Comparison of ENCODE assay signal across 1 cellular context in genomic region chr7:2665359-2665791, GRCh38.
TF ChIP-seq lines count a peak whose summit lies in the region.

No MANE protein-coding gene starts in this region.

TF ChIP-seq in SK-N-SH treated with all-trans-retinoic acid at 6 μM for 48 hours, 23 proteins besides CTCF, POLR2A, EP300 and RAD21 (continued from another document):
- TF ChIP-seq, protein P1, sequence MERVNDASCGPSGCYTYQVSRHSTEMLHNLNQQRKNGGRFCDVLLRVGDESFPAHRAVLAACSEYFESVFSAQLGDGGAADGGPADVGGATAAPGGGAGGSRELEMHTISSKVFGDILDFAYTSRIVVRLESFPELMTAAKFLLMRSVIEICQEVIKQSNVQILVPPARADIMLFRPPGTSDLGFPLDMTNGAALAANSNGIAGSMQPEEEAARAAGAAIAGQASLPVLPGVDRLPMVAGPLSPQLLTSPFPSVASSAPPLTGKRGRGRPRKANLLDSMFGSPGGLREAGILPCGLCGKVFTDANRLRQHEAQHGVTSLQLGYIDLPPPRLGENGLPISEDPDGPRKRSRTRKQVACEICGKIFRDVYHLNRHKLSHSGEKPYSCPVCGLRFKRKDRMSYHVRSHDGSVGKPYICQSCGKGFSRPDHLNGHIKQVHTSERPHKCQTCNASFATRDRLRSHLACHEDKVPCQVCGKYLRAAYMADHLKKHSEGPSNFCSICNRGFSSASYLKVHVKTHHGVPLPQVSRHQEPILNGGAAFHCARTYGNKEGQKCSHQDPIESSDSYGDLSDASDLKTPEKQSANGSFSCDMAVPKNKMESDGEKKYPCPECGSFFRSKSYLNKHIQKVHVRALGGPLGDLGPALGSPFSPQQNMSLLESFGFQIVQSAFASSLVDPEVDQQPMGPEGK (CRISPR knock-in tag; IDR thresholded peaks at IDR 0.05; ENCODE audit: borderline replicate concordance), result no peak
- TF ChIP-seq, protein P2, sequence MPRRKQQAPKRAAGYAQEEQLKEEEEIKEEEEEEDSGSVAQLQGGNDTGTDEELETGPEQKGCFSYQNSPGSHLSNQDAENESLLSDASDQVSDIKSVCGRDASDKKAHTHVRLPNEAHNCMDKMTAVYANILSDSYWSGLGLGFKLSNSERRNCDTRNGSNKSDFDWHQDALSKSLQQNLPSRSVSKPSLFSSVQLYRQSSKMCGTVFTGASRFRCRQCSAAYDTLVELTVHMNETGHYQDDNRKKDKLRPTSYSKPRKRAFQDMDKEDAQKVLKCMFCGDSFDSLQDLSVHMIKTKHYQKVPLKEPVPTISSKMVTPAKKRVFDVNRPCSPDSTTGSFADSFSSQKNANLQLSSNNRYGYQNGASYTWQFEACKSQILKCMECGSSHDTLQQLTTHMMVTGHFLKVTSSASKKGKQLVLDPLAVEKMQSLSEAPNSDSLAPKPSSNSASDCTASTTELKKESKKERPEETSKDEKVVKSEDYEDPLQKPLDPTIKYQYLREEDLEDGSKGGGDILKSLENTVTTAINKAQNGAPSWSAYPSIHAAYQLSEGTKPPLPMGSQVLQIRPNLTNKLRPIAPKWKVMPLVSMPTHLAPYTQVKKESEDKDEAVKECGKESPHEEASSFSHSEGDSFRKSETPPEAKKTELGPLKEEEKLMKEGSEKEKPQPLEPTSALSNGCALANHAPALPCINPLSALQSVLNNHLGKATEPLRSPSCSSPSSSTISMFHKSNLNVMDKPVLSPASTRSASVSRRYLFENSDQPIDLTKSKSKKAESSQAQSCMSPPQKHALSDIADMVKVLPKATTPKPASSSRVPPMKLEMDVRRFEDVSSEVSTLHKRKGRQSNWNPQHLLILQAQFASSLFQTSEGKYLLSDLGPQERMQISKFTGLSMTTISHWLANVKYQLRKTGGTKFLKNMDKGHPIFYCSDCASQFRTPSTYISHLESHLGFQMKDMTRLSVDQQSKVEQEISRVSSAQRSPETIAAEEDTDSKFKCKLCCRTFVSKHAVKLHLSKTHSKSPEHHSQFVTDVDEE (CRISPR knock-in tag; IDR thresholded peaks at IDR 0.05), result no peak
- no peak for TF ChIP-seq GLIS3 (CRISPR knock-in tag; IDR thresholded peaks at IDR 0.05)
- no peak for TF ChIP-seq CSRNP3 (CRISPR knock-in tag; IDR thresholded peaks at IDR 0.05)
TF ChIP-seq in SK-N-SH treated with all-trans-retinoic acid at 6 μM for 48 hours: peak in this region for 0.
